In the genomic region with DNA sequence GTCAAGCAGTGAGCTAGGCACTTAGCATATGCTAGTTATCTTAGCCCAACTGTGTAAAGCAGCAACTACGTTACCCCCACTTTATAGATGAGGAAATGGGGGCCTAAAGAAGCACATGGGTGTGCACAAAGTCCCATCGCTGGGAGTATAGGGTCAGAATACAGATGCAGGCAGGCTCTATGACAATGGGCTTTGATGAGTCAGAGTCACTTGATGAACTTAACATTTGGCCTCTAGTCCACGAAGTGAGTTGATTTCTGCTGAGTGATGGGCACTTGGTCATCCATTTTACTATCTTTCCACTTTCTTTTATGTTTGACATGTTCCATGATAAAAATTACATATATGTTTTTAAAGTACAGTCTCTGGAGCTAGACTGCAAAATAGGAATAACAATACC, we compare ENCODE assay signal across 16 cellular contexts.
A peak's percentile ranks its signal among the peaks of the same experiment; 100 is the strongest.
DNase-seq lines count a peak whose midpoint lies in the region; ATAC-seq and TF ChIP-seq lines count a peak whose summit lies in the region.
"Had no signal": no experiment of that assay in that cellular context is flagged by ENCODE, and none has a peak within 500 bp of the region (broad histone marks: within the 10 kb centered on the region; RNA-seq: fewer than 3 reads in every experiment).

No MANE protein-coding gene starts in this region.

- no peak overlapping the region for H3K27ac ChIP-seq in endodermal cell (ENCODE audit: low read depth, low read length)
- H3K27ac ChIP-seq: C4-2B had no signal

- H3K36me3 Mint-ChIP-seq in endodermal cell (ENCODE audit: low read depth) = no peaks in the 10 kb centered on the region
- H3K36me3 Mint-ChIP-seq in glutamatergic neuron (ENCODE audit: unreplicated experiment) = no peaks in the 10 kb centered on the region
- H3K36me3 Mint-ChIP-seq: CD4-positive, alpha-beta memory T cell had no signal

- H3K27ac Mint-ChIP-seq in endodermal cell = no peak overlapping the region
- H3K27ac Mint-ChIP-seq in glutamatergic neuron (ENCODE audit: unreplicated experiment) = no peak overlapping the region
- H3K27ac Mint-ChIP-seq: B cell; CD4-positive, alpha-beta memory T cell; H9 had no signal

- H3K27me3 Mint-ChIP-seq in endodermal cell (ENCODE audit: insufficient read depth) = peaks cover 10% of the 10 kb centered on the region
- H3K27me3 Mint-ChIP-seq in glutamatergic neuron (ENCODE audit: unreplicated experiment) = no peaks in the 10 kb centered on the region
- H3K27me3 Mint-ChIP-seq: CD4-positive, alpha-beta memory T cell had no signal

- no peak overlapping the region for H3K4me3 Mint-ChIP-seq in endodermal cell
- no peak overlapping the region for H3K4me3 Mint-ChIP-seq in glutamatergic neuron (ENCODE audit: unreplicated experiment)
- H3K4me3 Mint-ChIP-seq: B cell; CD4-positive, alpha-beta memory T cell; H9 had no signal

- H3K27me3 ChIP-seq in kidney epithelial cell (ENCODE audit: control insufficient read depth, insufficient read depth, low read length) (no peaks in the 10 kb centered on the region), endodermal cell (ENCODE audit: control insufficient read depth, insufficient read depth, low read length, poor library complexity, severe bottlenecking) (no peaks in the 10 kb centered on the region)

- no peaks in the 10 kb centered on the region for H3K36me3 ChIP-seq in kidney epithelial cell (ENCODE audit: control insufficient read depth, insufficient read depth, low read length)
- H3K36me3 ChIP-seq in endodermal cell (ENCODE audit: control insufficient read depth, insufficient read depth, low read length) = no peaks in the 10 kb centered on the region

- H3K4me1 Mint-ChIP-seq in endodermal cell = peaks cover 15% of the 10 kb centered on the region
- H3K4me1 Mint-ChIP-seq in glutamatergic neuron (ENCODE audit: low read depth, unreplicated experiment) = peaks cover 20% of the 10 kb centered on the region
- H3K4me1 Mint-ChIP-seq: B cell; CD4-positive, alpha-beta memory T cell had no signal

- DNase-seq in Caki2 (ENCODE audit: low read depth) = peak; percentile 46
- peak; percentile 33 for DNase-seq in NCI-H69 (lab: John Stamatoyannopoulos, UW)
- peak; percentile 16 for DNase-seq in kidney epithelial cell (ENCODE audit: low read depth)
- peak; percentile 32 for DNase-seq in putamen (ENCODE audit: low spot score)
- no peak for DNase-seq in endodermal cell
- DNase-seq in glutamatergic neuron = no peak
- no peak for DNase-seq in stimulated activated CD4-positive, alpha-beta T cell treated with anti-CD3 and anti-CD28 coated beads, Interleukin-12 subunit alpha, Interleukin-12 subunit beta, amount 100 ng/mL, for 4 hours
- DNase-seq: ACHN; CD4-positive, alpha-beta memory T cell; DMS153; GOT3; H9 had no signal

- H3K4me3 ChIP-seq in kidney epithelial cell (ENCODE audit: low read depth, low read length) = no peak overlapping the region
- H3K4me3 ChIP-seq in endodermal cell (ENCODE audit: low read length) = no peak overlapping the region

- no peak for TF ChIP-seq CTCF in kidney epithelial cell (IDR thresholded peaks at IDR 0.05; ENCODE audit: insufficient read depth, low read length, poor library complexity, severe bottlenecking)
- TF ChIP-seq CTCF in endodermal cell (conservative IDR thresholded peaks at IDR 0.05) = no peak
- TF ChIP-seq CTCF in glutamatergic neuron (IDR thresholded peaks at IDR 0.05; ENCODE audit: partially characterized antibody, unreplicated experiment) = no peak

- 82 to 83% methylated on average over 1 to 3 of the region's 3 CpGs for WGBS in endodermal cell (ENCODE audit: insufficient coverage in 1 of 2, insufficient read length in 1 of 2), 2 experiments

- in situ Hi-C loops in Caki2 (cut with HindIII; ENCODE audit: low pct_unique_long_range_greater_than_20kb, low sequenced_read_pairs) = no loop called here

- H3K9me3 ChIP-seq in endodermal cell (ENCODE audit: control insufficient read depth, low read length) = no peaks in the 10 kb centered on the region

- H3K9ac ChIP-seq in endodermal cell (ENCODE audit: extremely low read depth, low read length, poor library complexity, severe bottlenecking) = no peak overlapping the region

- no peak for ATAC-seq in GM18870 (IDR thresholded peaks at IDR 0.05; ENCODE audit: unreplicated experiment)
- ATAC-seq: HepG2 had no signal

- H3K4me1 ChIP-seq in endodermal cell (ENCODE audit: control insufficient read depth, insufficient read depth, low read length) = no peaks in the 10 kb centered on the region

- no peaks in the 10 kb centered on the region for H3K9me3 Mint-ChIP-seq in endodermal cell
- H3K9me3 Mint-ChIP-seq in glutamatergic neuron (ENCODE audit: unreplicated experiment) = peaks cover 4% of the 10 kb centered on the region
- H3K9me3 Mint-ChIP-seq: H9 had no signal

Comparison
In these comparisons a context has a peak if more than half of its experiments do, and no peak if none do; other contexts are left out.
1. DNase-seq: peak in Caki2 (single experiment), NCI-H69 (single experiment), kidney epithelial cell (single experiment) and putamen (single experiment); none in endodermal cell (single experiment), glutamatergic neuron (single experiment) and stimulated activated CD4-positive, alpha-beta T cell treated with anti-CD3 and anti-CD28 coated beads, Interleukin-12 subunit alpha, Interleukin-12 subunit beta, amount 100 ng/mL, for 4 hours (single experiment).